ENCODE assay signal across 25 cellular contexts in the genomic region with DNA sequence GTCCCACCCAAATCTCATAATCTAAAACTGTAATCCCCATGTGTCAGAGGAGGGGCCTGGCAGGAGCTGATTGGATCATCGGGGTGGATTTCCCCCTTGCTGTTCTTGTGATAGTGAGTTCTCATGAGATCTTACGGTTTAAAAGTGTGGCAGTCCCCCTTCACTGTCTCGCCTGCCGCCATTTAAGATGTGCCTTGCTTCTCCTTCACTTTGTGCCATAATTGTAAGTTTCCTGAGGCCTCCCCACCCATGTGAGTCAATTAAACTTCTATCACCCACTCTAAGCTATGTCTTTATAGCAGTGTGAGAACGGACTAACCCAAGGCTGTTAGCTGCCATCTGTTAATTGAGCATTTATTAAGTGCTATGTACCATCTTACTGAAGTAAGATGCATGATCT.
"Had no signal": no experiment of that assay in that cellular context is flagged by ENCODE, and none has a peak within 500 bp of the region (broad histone marks: within the 10 kb centered on the region; RNA-seq: fewer than 3 reads in every experiment).

No MANE protein-coding gene starts in this region.

- H3K79me2 ChIP-seq: parathyroid adenoma had no signal

- H3K9me3 ChIP-seq: ovary, right lobe of liver, sigmoid colon, suprapubic skin, testis, tibial artery, transverse colon, upper lobe of right lung, uterus had no signal

- H3K4me1 ChIP-seq: parathyroid adenoma, psoas muscle, right lobe of liver, sigmoid colon, suprapubic skin, testis, tibial artery, transverse colon, upper lobe of right lung, uterus had no signal

- H3K27me3 ChIP-seq: neural progenitor cell, ovary, right lobe of liver, sigmoid colon, suprapubic skin, testis, tibial artery, transverse colon, upper lobe of right lung, uterus had no signal

- H3K4me3 ChIP-seq: neural progenitor cell, ovary, psoas muscle, right lobe of liver, sigmoid colon, suprapubic skin, testis, tibial artery, transverse colon, upper lobe of right lung, uterus had no signal

- DNase-seq: natural killer cell; occipital lobe; ovary; psoas muscle; right cardiac atrium; right lobe of liver; sigmoid colon; small intestine; stimulated activated CD4-positive, alpha-beta T cell treated with anti-CD3 and anti-CD28 coated beads, Interleukin-12 subunit alpha, Interleukin-12 subunit beta, amount 100 ng/mL, for 4 hours; stimulated activated CD4-positive, alpha-beta T cell treated with anti-CD3 and anti-CD28 coated beads, Interleukin-1b, Interleukin-23, amount 100 ng/mL, for 48 hours; stimulated activated CD4-positive, alpha-beta T cell treated with anti-CD3 and anti-CD28 coated beads, Interleukin-4, amount 100 ng/mL, for 1 hour; stimulated activated CD4-positive, alpha-beta T cell treated with anti-CD3 and anti-CD28 coated beads, Interleukin-4, amount 100 ng/mL, for 4 hours; stimulated activated CD8-positive, alpha-beta memory T cell treated with anti-CD3 and anti-CD28 coated beads, Interleukin-4, amount 100 ng/mL, for 48 hours; stimulated activated naive CD4-positive, alpha-beta T cell; stimulated activated naive CD8-positive, alpha-beta T cell treated with anti-CD3 and anti-CD28 coated beads, Interleukin-15, amount 100 ng/mL, for 72 hours; stimulated activated naive CD8-positive, alpha-beta T cell treated with anti-CD3 and anti-CD28 coated beads, Interleukin-15, Interleukin-2, amounts not matched to agents 100 U/mL and 50 U/mL, for 24 hours; substantia nigra; testis; tibial artery; transverse colon; upper lobe of right lung; uterus had no signal

- H2AFZ ChIP-seq: neural progenitor cell, parathyroid adenoma had no signal

- H3K9ac ChIP-seq: neural progenitor cell, parathyroid adenoma had no signal

- H3K27ac ChIP-seq: neural progenitor cell, ovary, parathyroid adenoma, psoas muscle, right lobe of liver, sigmoid colon, suprapubic skin, testis, tibial artery, transverse colon, upper lobe of right lung, uterus had no signal

- H3K36me3 ChIP-seq: neural progenitor cell, ovary, right lobe of liver, sigmoid colon, suprapubic skin, tibial artery, transverse colon, upper lobe of right lung, uterus had no signal

- H3K4me2 ChIP-seq: neural progenitor cell had no signal
